ENCODE assay signal across 17 cellular contexts in the genomic region with DNA sequence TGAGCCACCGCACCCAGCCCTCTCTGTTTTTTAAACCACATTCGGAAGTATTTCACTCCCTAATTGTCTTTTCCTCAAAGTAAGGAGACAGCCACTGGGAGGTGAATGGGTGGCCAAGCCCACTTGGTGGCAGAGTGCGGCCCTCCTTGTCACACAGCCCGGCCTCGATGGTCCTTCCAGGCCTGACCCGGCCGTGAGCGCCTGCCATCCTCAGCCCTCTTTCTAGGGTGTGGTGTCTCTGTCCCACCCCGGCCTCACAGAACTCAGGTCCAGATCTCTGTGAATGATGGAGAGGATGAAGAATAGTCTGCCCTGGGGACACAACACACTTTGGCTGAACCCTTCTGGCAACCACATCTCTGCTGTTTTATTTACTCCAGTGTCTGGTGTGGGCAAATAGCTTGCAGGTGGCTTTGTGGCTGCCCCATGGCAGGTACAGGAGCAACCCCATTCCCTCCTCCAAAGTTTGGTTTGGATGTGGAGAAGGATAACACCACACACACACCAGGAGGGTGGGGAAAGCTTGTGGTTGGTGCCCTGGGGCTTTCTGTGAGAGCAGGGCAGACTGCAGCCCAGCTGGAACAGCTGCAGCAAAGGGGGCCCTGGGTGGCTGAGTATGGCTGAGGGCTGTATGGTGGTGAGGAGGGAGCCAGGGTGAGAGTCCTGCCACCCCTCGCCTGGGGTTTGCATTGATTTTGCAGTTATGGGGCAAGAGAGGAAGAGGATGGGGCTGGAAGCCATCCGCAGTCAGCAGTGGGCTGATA.
"Had no signal": no experiment of that assay in that cellular context is flagged by ENCODE, and none has a peak within 500 bp of the region (broad histone marks: within the 10 kb centered on the region; RNA-seq: fewer than 3 reads in every experiment).

No MANE protein-coding gene starts in this region.

- H3K4me1 ChIP-seq: colonic mucosa, gastrocnemius medialis, heart right ventricle, right atrium auricular region, sigmoid colon, testis, tibial nerve had no signal

- H3K27ac ChIP-seq: colonic mucosa, gastrocnemius medialis, heart right ventricle, ovary, right atrium auricular region, sigmoid colon, testis, tibial nerve had no signal

- DNase-seq: colonic mucosa; dermis blood vessel endothelial cell; gastrocnemius medialis; heart right ventricle; hypothalamus; kidney glomerular epithelial cell; naive thymus-derived CD4-positive, alpha-beta T cell; nucleus accumbens; ovary; sigmoid colon; small intestine; stimulated activated CD4-positive, alpha-beta T cell treated with anti-CD3 and anti-CD28 coated beads, Interleukin-12 subunit alpha, Interleukin-12 subunit beta, amount 100 ng/mL, for 4 hours; testis had no signal

- H3K9me3 ChIP-seq: colonic mucosa, gastrocnemius medialis, heart right ventricle, ovary, right atrium auricular region, sigmoid colon, testis, tibial nerve had no signal

- H3K4me3 ChIP-seq: colonic mucosa, gastrocnemius medialis, heart right ventricle, ovary, right atrium auricular region, sigmoid colon, testis, tibial nerve had no signal

- H3K4me3 Mint-ChIP-seq: naive thymus-derived CD4-positive, alpha-beta T cell; neural crest cell; stimulated activated naive CD8-positive, alpha-beta T cell treated with anti-CD3 and anti-CD28 coated beads, Interleukin-15, Interleukin-2, amounts not matched to agents 100 ng/mL and 50 ng/mL, for 24 hours had no signal

- H3K36me3 Mint-ChIP-seq: naive thymus-derived CD4-positive, alpha-beta T cell had no signal

- H3K9me3 Mint-ChIP-seq: neural crest cell; stimulated activated naive CD8-positive, alpha-beta T cell treated with anti-CD3 and anti-CD28 coated beads, Interleukin-15, Interleukin-2, amounts not matched to agents 100 ng/mL and 50 ng/mL, for 24 hours had no signal

- H3K36me3 ChIP-seq: colonic mucosa, gastrocnemius medialis, heart right ventricle, ovary, right atrium auricular region, sigmoid colon, tibial nerve had no signal

- H3K27me3 ChIP-seq: colonic mucosa, ovary, right atrium auricular region, sigmoid colon, testis, tibial nerve had no signal

- H3K27me3 Mint-ChIP-seq: stimulated activated naive CD8-positive, alpha-beta T cell treated with anti-CD3 and anti-CD28 coated beads, Interleukin-15, Interleukin-2, amounts not matched to agents 100 ng/mL and 50 ng/mL, for 24 hours had no signal

- ATAC-seq: gastrocnemius medialis; naive thymus-derived CD4-positive, alpha-beta T cell had no signal

- H3K27ac Mint-ChIP-seq: naive thymus-derived CD4-positive, alpha-beta T cell; stimulated activated naive CD8-positive, alpha-beta T cell treated with anti-CD3 and anti-CD28 coated beads, Interleukin-15, Interleukin-2, amounts not matched to agents 100 ng/mL and 50 ng/mL, for 24 hours had no signal
